In the genomic region with DNA sequence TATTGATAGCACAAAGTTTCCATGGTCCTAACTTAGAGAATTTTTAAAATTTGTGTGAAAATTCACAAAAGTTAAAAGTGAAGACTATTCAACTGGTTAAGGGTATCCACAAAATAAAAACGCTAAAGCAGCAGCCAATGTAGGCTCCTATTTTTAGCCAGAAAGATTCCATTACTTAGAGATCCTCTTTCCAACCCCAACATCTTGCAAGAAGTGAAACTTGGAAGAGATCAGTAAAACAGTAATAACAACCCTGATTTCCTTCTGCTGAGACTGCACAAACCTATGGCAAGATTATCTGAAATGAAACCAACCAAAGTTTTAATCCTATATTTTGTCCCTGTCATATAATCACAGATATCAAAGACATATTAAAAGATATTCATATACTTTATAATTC, we compare ENCODE assay signal across 15 cellular contexts. TPM values are rescaled to one million over a fixed set of nuclear protein-coding genes. Genes with fewer than 3 reads are reported as not detected.
DNase-seq lines count a peak whose midpoint lies in the region; ATAC-seq lines count a peak whose summit lies in the region.
"Had no signal": no experiment of that assay in that cellular context is flagged by ENCODE, and none has a peak within 500 bp of the region (broad histone marks: within the 10 kb centered on the region; RNA-seq: fewer than 3 reads in every experiment).

No MANE protein-coding gene starts in this region.

- H3K27ac ChIP-seq in ACC112 (ENCODE audit: low read depth, low read length) = no peak overlapping the region
- H3K27ac ChIP-seq in aorta (ENCODE audit: low read depth in 1 of 2, low read length in 2 of 2) = no peak overlapping the region
- H3K27ac ChIP-seq: GM23248, PC-9 had no signal

- 2 to 3% methylated on average over 1 of the region's 1 CpG for WGBS in aorta, 2 donors

- intact Hi-C loops in left ventricle myocardium superior (cut with micrococcal nuclease) = no loop called here
- intact Hi-C loops in aorta (cut with DNase I) = no loop called here

- peak overlapping the region; percentile 45; the same call in 1 of the 2 replicates for H3K4me3 ChIP-seq in ACC112 (ENCODE audit: low read depth, low read length)
- no peak overlapping the region for H3K4me3 ChIP-seq in aorta (ENCODE audit: low read length in 2 of 2)
- H3K4me3 ChIP-seq: GM23248, PC-9 had no signal

- DNase-seq in RPMI8226 (peak; percentile 13), left ventricle myocardium superior (no peak), putamen (ENCODE audit: low spot score) (peak; percentile 13), aorta (no peak)
- DNase-seq in stimulated activated naive CD8-positive, alpha-beta T cell treated with anti-CD3 and anti-CD28 coated beads, Interleukin-15, Interleukin-2, amounts not matched to agents 100 U/mL and 50 U/mL, for 24 hours = no peak
- DNase-seq: AML-193; CD4-positive, CD25-positive, alpha-beta regulatory T cell; DMS53; GM23248; NCI-H1092 treated with DMSO at 0.1 percent for 48 hours; NCI-H1694 treated with DMSO at 0.1 percent for 48 hours; NCI-H446; PC-9 had no signal

- peaks cover 10% of the 10 kb centered on the region for H3K79me2 ChIP-seq in ACC112 (ENCODE audit: control insufficient read depth, insufficient read depth, low read length, unreplicated experiment)

- no peaks in the 10 kb centered on the region for H3K27me3 ChIP-seq in ACC112 (ENCODE audit: insufficient read depth, low read length)
- H3K27me3 ChIP-seq in aorta (ENCODE audit: control insufficient read depth in 1 of 2, insufficient read depth in 2 of 2, low read length in 1 of 2) = no peaks in the 10 kb centered on the region

- H3K36me3 ChIP-seq in ACC112 (ENCODE audit: insufficient read depth, low read length) = no peaks in the 10 kb centered on the region
- no peaks in the 10 kb centered on the region for H3K36me3 ChIP-seq in aorta (ENCODE audit: control insufficient read depth in 1 of 2, insufficient read depth in 2 of 2, low read length in 1 of 2)

- H3K9me3 ChIP-seq in aorta (ENCODE audit: control insufficient read depth, low read length) = no peaks in the 10 kb centered on the region

- H3K4me1 ChIP-seq in ACC112 (ENCODE audit: control insufficient read depth, insufficient read depth, low read length, unreplicated experiment) = no peaks in the 10 kb centered on the region
- no peaks in the 10 kb centered on the region for H3K4me1 ChIP-seq in aorta (ENCODE audit: control insufficient read depth in 1 of 2, insufficient read depth in 2 of 2, low read length in 2 of 2)

- ATAC-seq in left ventricle myocardium superior = peak; percentile 46
- no peak for ATAC-seq in aorta (ENCODE audit: low FRiP score)
- ATAC-seq in HG03025 (IDR thresholded peaks at IDR 0.05; ENCODE audit: low FRiP score, unreplicated experiment) = no peak
- no peak for ATAC-seq in stimulated activated naive CD8-positive, alpha-beta T cell treated with anti-CD3 and anti-CD28 coated beads, Interleukin-15, Interleukin-2, amounts not matched to agents 100 U/mL and 50 U/mL, for 24 hours

- H2AFZ ChIP-seq in ACC112 (ENCODE audit: low read length, unreplicated experiment) = peak overlapping the region; percentile 18
- H2AFZ ChIP-seq: GM23248, PC-9 had no signal

RNA-seq across cellular contexts. Expression of gene TBC1D4, which starts 8.5 kb away (rescaled TPM):
- total RNA-seq in left ventricle myocardium superior (116 TPM), aorta (10 to 100 TPM in 1 of 2 donors, 1 to 10 TPM in 1; 9.1 to 16.3 TPM)
- polyA plus RNA-seq in aorta = 1 to 10 TPM; 1.4 to 3.3 TPM

Comparison
In these comparisons a context has a peak if more than half of its experiments do, and no peak if none do; other contexts are left out.
1. DNase-seq: peak in RPMI8226 (single experiment) and putamen (single experiment); none in left ventricle myocardium superior (single experiment), aorta (0 of 2) and stimulated activated naive CD8-positive, alpha-beta T cell treated with anti-CD3 and anti-CD28 coated beads, Interleukin-15, Interleukin-2, amounts not matched to agents 100 U/mL and 50 U/mL, for 24 hours (single experiment).